ENCODE assay signal across 8 cellular contexts in genomic region chr1:184622136-184622823, GRCh38.
DNase-seq lines count a peak whose midpoint lies in the region; ATAC-seq, FAIRE-seq and TF ChIP-seq lines count a peak whose summit lies in the region.

No MANE protein-coding gene starts in this region.

- intact Hi-C loops in testis (cut with DNase I; ENCODE audit: low total_unique reads) = no loop called here

- H3K27ac ChIP-seq in astrocyte (ENCODE audit: low read depth, low read length) (no peak overlapping the region), testis (peak overlapping the region; percentile 88 to 90)

- no peak overlapping the region for H3K9ac ChIP-seq in astrocyte (ENCODE audit: low read length)

- no peak for TF ChIP-seq POLR2A in testis (IDR thresholded peaks at IDR 0.05)

- POLR2A ChIA-PET in naive thymus-derived CD8-positive, alpha-beta T cell (lab: Charles Lee) = no interaction called here

- H3K4me3 Mint-ChIP-seq in HFFc6 (no peak overlapping the region), astrocyte (ENCODE audit: unreplicated experiment) (no peak overlapping the region)
- H3K4me3 Mint-ChIP-seq in naive thymus-derived CD8-positive, alpha-beta T cell = no peak overlapping the region

- no peaks in the 10 kb centered on the region for H4K20me1 ChIP-seq in astrocyte (ENCODE audit: insufficient read depth, low read length)

- ATAC-seq in HG02973 (IDR thresholded peaks at IDR 0.05; ENCODE audit: unreplicated experiment) = no peak
- no peak for ATAC-seq in naive thymus-derived CD8-positive, alpha-beta T cell

- 31 to 47% methylated on average over 9 of the region's 9 CpGs for WGBS in testis, 2 donors

- no peak overlapping the region for H3K4me3 ChIP-seq in astrocyte (ENCODE audit: insufficient read depth, low read depth, low read length)
- H3K4me3 ChIP-seq in testis = no peak overlapping the region

- no peak overlapping the region for H2AFZ ChIP-seq in astrocyte (ENCODE audit: low read depth, low read length)

- H3K36me3 Mint-ChIP-seq in HFFc6 (ENCODE audit: low read depth) = no peaks in the 10 kb centered on the region
- peaks cover 7% of the 10 kb centered on the region for H3K36me3 Mint-ChIP-seq in astrocyte (ENCODE audit: low read depth, unreplicated experiment)
- no peaks in the 10 kb centered on the region for H3K36me3 Mint-ChIP-seq in naive thymus-derived CD8-positive, alpha-beta T cell

- H3K27me3 Mint-ChIP-seq in HFFc6 (ENCODE audit: insufficient read depth) (no peaks in the 10 kb centered on the region; the same call in none of the 2 replicates), astrocyte (ENCODE audit: low read depth, unreplicated experiment) (no peaks in the 10 kb centered on the region)
- peaks cover 0 to 4% (median 0%) of the 10 kb centered on the region in 5 donors for H3K27me3 Mint-ChIP-seq in naive thymus-derived CD8-positive, alpha-beta T cell

- H3K9me3 ChIP-seq in astrocyte (ENCODE audit: insufficient read depth, low read depth, low read length) (no peaks in the 10 kb centered on the region), testis (no peaks in the 10 kb centered on the region)

- H3K9me3 Mint-ChIP-seq in HFFc6 = no peaks in the 10 kb centered on the region
- H3K9me3 Mint-ChIP-seq in astrocyte (ENCODE audit: unreplicated experiment) = no peaks in the 10 kb centered on the region
- H3K9me3 Mint-ChIP-seq in naive thymus-derived CD8-positive, alpha-beta T cell = no peaks in the 10 kb centered on the region

- DNase-seq in HFFc6 (peak; percentile 58), astrocyte (ENCODE audit: low read depth) (peak; percentile 64), iPS-NIHi11 (ENCODE audit: low spot score) (peak; percentile 37), testis (peak; percentile 80), islet precursor cell (no peak), NCI-H2171 (lab: John Stamatoyannopoulos, UW) (no peak)
- no peak for DNase-seq in naive thymus-derived CD8-positive, alpha-beta T cell

- no peaks in the 10 kb centered on the region for H3K27me3 ChIP-seq in astrocyte (ENCODE audit: insufficient read depth, low read length)
- no peaks in the 10 kb centered on the region for H3K27me3 ChIP-seq in testis

- no peak for FAIRE-seq in astrocyte (lab: Jason Lieb, UNC)

- H3K4me1 ChIP-seq in astrocyte (ENCODE audit: insufficient read depth, low read length) = peaks cover 5% of the 10 kb centered on the region
- H3K4me1 ChIP-seq in testis = peaks cover 47% of the 10 kb centered on the region

- H3K36me3 ChIP-seq in astrocyte (ENCODE audit: insufficient read depth, low read length) (no peaks in the 10 kb centered on the region), testis (ENCODE audit: low read depth, missing control alignments) (no peaks in the 10 kb centered on the region)

- peaks cover 24% of the 10 kb centered on the region for H3K4me1 Mint-ChIP-seq in HFFc6 (ENCODE audit: low read depth)
- peaks cover 5% of the 10 kb centered on the region for H3K4me1 Mint-ChIP-seq in astrocyte (ENCODE audit: low read depth, unreplicated experiment)
- no peaks in the 10 kb centered on the region for H3K4me1 Mint-ChIP-seq in naive thymus-derived CD8-positive, alpha-beta T cell

- 0 out of 2 replicates have a peak, but pooled peaks have one; percentile 6 for TF ChIP-seq CTCF in HFFc6 (IDR thresholded peaks at IDR 0.05)
- TF ChIP-seq CTCF in astrocyte (IDR thresholded peaks at IDR 0.05; ENCODE audit: insufficient read depth, low read depth, low read length) = no peak
- TF ChIP-seq CTCF in testis (IDR thresholded peaks at IDR 0.05) = no peak

- H3K27ac Mint-ChIP-seq in HFFc6 (peak overlapping the region; percentile 17), astrocyte (ENCODE audit: unreplicated experiment) (no peak overlapping the region)
- no peak overlapping the region for H3K27ac Mint-ChIP-seq in naive thymus-derived CD8-positive, alpha-beta T cell

- no peaks in the 10 kb centered on the region for H3K79me2 ChIP-seq in astrocyte (ENCODE audit: insufficient read depth, low read length)

- no peak overlapping the region for H3K4me2 ChIP-seq in astrocyte (ENCODE audit: low read length)

Comparison
In these comparisons a context has a peak if more than half of its experiments do, and no peak if none do; other contexts are left out.
1. DNase-seq: peak in HFFc6 (single experiment), astrocyte (single experiment), iPS-NIHi11 (single experiment) and testis (single experiment); none in islet precursor cell (single experiment), naive thymus-derived CD8-positive, alpha-beta T cell (0 of 10) and NCI-H2171 (single experiment).